Comparison of ENCODE assay signal across 20 cellular contexts in genomic region chr5:82694886-82695285, GRCh38.
"Had no signal": no experiment of that assay in that cellular context is flagged by ENCODE, and none has a peak within 500 bp of the region (broad histone marks: within the 10 kb centered on the region; RNA-seq: fewer than 3 reads in every experiment).

No MANE protein-coding gene starts in this region.

- H3K4me1 Mint-ChIP-seq: activated CD4-positive, alpha-beta T cell treated with anti-CD3 and anti-CD28 coated beads, Interleukin-2, amount 10 ng/mL, durations not matched to agents 24 days and 14 days; activated naive CD4-positive, alpha-beta T cell treated with anti-CD3 and anti-CD28 coated beads, Interleukin-2, amount 10 ng/mL, durations not matched to agents 7 days and 5 days; mesothelial cell of epicardium; stimulated activated memory B cell treated with anti-CD40 and anti-IgM and Interleukin-4, amounts not matched to agents 10 μg/mL and 1 μg/mL and 100 μg/mL, for 72 hours; T-cell had no signal

- H3K9me3 Mint-ChIP-seq: activated CD8-positive, alpha-beta T cell treated with anti-CD3 and anti-CD28 coated beads for 36 hours; activated naive CD4-positive, alpha-beta T cell treated with anti-CD3 and anti-CD28 coated beads, Interleukin-2, amount 10 ng/mL, durations not matched to agents 7 days and 5 days; activated T-cell treated with anti-CD3 and anti-CD28 coated beads, Interleukin-2, amount 50 U/mL, for 4 hours; mesothelial cell of epicardium; natural killer cell treated with Interleukin-12 subunit alpha and Interleukin-12 subunit beta and Interleukin-15 and Interleukin-18, amount 100 ng/mL, for 72 hours; stimulated activated memory B cell treated with anti-CD40 and anti-IgM and Interleukin-4, amounts not matched to agents 10 μg/mL and 1 μg/mL and 100 μg/mL, for 72 hours; T-cell had no signal

- H3K4me3 Mint-ChIP-seq: activated CD4-positive, alpha-beta T cell treated with anti-CD3 and anti-CD28 coated beads, Interleukin-2, amount 10 ng/mL, durations not matched to agents 24 days and 14 days; activated CD8-positive, alpha-beta T cell treated with anti-CD3 and anti-CD28 coated beads for 36 hours; activated naive CD4-positive, alpha-beta T cell treated with anti-CD3 and anti-CD28 coated beads, Interleukin-2, amount 10 ng/mL, durations not matched to agents 7 days and 5 days; activated T-cell treated with anti-CD3 and anti-CD28 coated beads, Interleukin-2, amount 50 U/mL, for 4 hours; mesothelial cell of epicardium; natural killer cell treated with Interleukin-12 subunit alpha and Interleukin-12 subunit beta and Interleukin-15 and Interleukin-18, amount 100 ng/mL, for 72 hours; stimulated activated memory B cell treated with anti-CD40 and anti-IgM and Interleukin-4, amounts not matched to agents 10 μg/mL and 1 μg/mL and 100 μg/mL, for 72 hours; T-cell had no signal

- H3K36me3 Mint-ChIP-seq: activated naive CD4-positive, alpha-beta T cell treated with anti-CD3 and anti-CD28 coated beads, Interleukin-2, amount 10 ng/mL, durations not matched to agents 7 days and 5 days; mesothelial cell of epicardium; natural killer cell treated with Interleukin-12 subunit alpha and Interleukin-12 subunit beta and Interleukin-15 and Interleukin-18, amount 100 ng/mL, for 72 hours; stimulated activated memory B cell treated with anti-CD40 and anti-IgM and Interleukin-4, amounts not matched to agents 10 μg/mL and 1 μg/mL and 100 μg/mL, for 72 hours; T-cell had no signal

- H3K27ac Mint-ChIP-seq: activated CD4-positive, alpha-beta T cell treated with anti-CD3 and anti-CD28 coated beads, Interleukin-2, amount 10 ng/mL, durations not matched to agents 24 days and 14 days; activated CD8-positive, alpha-beta T cell treated with anti-CD3 and anti-CD28 coated beads for 36 hours; activated naive CD4-positive, alpha-beta T cell treated with anti-CD3 and anti-CD28 coated beads, Interleukin-2, amount 10 ng/mL, durations not matched to agents 7 days and 5 days; mesothelial cell of epicardium; natural killer cell treated with Interleukin-12 subunit alpha and Interleukin-12 subunit beta and Interleukin-15 and Interleukin-18, amount 100 ng/mL, for 72 hours; stimulated activated memory B cell treated with anti-CD40 and anti-IgM and Interleukin-4, amounts not matched to agents 10 μg/mL and 1 μg/mL and 100 μg/mL, for 72 hours; T-cell had no signal

- ATAC-seq: activated CD8-positive, alpha-beta T cell treated with anti-CD3 and anti-CD28 coated beads for 36 hours; left lung had no signal

- DNase-seq: activated CD4-positive, alpha-beta T cell treated with anti-CD3 and anti-CD28 coated beads, Interleukin-2, amount 10 ng/mL, durations not matched to agents 24 days and 14 days; activated CD4-positive, CD25-positive, alpha-beta regulatory T cell; activated CD8-positive, alpha-beta T cell treated with anti-CD3 and anti-CD28 coated beads for 36 hours; activated naive CD4-positive, alpha-beta T cell treated with anti-CD3 and anti-CD28 coated beads, Interleukin-2, amount 10 ng/mL, durations not matched to agents 7 days and 5 days; activated T-cell treated with anti-CD3 and anti-CD28 coated beads, Interleukin-2, amount 50 U/mL, for 4 hours; dermis blood vessel endothelial cell; effector memory CD4-positive, alpha-beta T cell; foreskin fibroblast; glutamatergic neuron; hippocampal formation; islet precursor cell; left lung; sigmoid colon; stimulated activated CD4-positive, alpha-beta T cell treated with anti-CD3 and anti-CD28 coated beads, Interleukin-4, amount 100 ng/mL, for 4 hours; T-cell; T-helper 9 cell; testis had no signal

- H3K27me3 Mint-ChIP-seq: natural killer cell treated with Interleukin-12 subunit alpha and Interleukin-12 subunit beta and Interleukin-15 and Interleukin-18, amount 100 ng/mL, for 72 hours; stimulated activated memory B cell treated with anti-CD40 and anti-IgM and Interleukin-4, amounts not matched to agents 10 μg/mL and 1 μg/mL and 100 μg/mL, for 72 hours had no signal
